In the genomic region with DNA sequence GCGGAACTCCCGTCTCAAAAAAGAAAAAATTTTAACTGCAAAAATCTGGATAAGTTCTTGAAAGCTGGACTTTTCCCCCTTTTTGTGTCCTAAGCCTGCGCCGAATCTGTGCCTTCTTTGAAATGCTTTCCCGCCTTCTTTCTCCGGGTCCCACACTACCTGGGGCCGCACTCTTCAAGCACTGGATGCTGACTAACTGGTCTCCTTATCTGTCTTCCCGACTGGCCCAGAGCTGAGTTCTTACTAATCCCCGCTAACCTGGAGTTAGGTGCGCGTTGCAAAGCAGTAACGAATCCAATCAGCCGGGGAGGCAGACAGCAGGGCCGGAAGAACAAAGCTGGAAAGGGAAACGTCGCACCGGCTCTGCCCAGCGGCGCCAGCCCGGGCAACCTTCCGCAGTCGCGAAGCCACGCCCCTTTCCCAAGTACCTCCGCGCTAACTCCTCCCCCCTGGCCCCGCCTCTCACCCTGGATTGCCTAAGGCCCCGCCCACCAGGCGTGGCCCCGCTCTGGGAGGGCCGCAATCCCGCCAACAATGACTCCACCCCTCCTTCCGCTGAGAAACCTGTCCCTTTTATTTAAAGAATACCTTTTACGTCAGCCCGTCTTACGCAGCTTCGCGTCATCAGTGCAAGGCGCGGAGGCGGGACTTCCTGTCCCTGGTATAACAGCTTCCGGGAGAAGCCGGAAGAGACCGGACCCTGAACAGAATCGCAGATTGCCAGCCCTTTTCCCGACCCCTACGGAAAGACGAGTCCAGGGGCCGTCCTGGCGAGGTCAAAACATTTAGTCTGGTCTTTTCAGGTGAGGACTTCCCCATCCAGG, we compare ENCODE assay signal across 1 cellular context.
TF ChIP-seq lines count a peak whose summit lies in the region.

A gene (plus strand): TSS at position 666 of the 824 bp plus-strand sequence. CDS start 737 bp downstream, outside the sequence.

TF ChIP-seq in K562, 482 proteins besides CTCF, POLR2A, EP300 and RAD21 (continued from another document and continues in another):
- TF ChIP-seq, protein P1, sequence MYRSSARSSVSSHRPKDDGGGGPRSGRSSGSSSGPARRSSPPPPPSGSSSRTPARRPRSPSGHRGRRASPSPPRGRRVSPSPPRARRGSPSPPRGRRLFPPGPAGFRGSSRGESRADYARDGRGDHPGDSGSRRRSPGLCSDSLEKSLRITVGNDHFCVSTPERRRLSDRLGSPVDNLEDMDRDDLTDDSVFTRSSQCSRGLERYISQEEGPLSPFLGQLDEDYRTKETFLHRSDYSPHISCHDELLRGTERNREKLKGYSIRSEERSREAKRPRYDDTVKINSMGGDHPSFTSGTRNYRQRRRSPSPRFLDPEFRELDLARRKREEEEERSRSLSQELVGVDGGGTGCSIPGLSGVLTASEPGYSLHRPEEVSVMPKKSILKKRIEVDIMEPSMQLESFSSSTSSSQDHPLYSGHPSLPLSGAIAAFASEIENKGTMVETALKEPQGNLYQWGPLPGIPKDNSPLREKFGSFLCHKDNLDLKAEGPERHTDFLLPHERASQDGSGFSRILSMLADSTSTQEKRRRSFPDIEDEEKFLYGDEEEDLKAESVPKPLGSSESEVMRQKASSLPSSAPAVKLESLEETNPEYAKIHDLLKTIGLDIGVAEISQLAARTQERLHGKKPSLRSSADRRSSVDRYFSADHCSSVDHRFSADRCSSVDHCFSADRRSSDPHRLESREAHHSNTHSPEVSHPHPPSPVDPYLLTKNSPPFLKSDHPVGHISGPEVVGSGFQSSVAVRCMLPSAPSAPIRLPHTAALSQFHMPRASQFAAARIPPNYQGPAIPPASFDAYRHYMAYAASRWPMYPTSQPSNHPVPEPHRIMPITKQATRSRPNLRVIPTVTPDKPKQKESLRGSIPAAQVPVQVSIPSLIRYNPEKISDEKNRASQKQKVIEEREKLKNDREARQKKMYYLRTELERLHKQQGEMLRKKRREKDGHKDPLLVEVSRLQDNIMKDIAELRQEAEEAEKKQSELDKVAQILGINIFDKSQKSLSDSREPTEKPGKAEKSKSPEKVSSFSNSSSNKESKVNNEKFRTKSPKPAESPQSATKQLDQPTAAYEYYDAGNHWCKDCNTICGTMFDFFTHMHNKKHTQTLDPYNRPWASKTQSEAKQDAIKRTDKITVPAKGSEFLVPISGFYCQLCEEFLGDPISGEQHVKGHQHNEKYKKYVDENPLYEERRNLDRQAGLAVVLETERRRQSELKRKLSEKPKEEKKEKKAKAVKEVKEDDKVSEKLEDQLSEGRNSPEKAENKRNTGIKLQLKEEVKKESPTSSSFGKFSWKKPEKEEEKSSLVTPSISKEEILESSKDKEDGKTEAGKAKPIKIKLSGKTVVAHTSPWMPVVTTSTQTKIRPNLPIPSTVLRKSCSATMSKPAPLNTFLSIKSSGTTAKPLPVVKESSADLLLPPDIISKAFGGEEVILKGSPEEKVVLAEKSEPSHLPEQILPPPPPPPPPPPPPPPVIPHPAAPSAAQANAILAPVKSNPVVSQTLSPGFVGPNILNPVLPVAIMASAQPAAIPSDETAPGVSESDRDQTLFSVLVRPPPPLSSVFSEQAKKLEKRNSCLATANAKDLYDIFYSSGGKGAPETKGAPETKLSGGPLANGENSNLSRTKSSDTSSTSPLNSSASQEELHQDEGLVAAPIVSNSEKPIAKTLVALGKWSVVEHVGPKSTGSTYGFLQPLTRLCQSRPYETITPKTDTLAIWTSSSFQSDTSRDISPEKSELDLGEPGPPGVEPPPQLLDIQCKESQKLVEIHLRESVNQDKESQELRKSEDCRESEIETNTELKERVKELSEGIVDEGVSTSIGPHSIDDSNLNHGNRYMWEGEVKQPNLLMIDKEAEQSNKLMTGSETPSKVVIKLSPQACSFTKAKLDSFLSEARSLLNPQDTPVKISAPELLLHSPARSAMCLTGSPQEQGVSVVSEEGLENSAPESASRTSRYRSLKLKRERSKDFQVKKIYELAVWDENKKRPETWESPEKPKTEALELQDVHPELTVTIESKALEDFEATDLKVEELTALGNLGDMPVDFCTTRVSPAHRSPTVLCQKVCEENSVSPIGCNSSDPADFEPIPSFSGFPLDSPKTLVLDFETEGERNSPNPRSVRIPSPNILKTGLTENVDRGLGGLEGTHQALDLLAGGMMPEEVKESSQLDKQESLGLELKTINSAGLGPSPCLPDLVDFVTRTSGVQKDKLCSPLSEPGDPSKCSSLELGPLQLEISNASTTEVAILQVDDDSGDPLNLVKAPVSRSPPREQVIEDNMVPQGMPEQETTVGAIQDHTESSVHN (IDR thresholded peaks at IDR 0.05; ENCODE audit: borderline replicate concordance in 1 of 2, low read depth in 1 of 2): no peak
- TF ChIP-seq ZC3H8 (IDR thresholded peaks at IDR 0.05) (no peak), FOXK2 (conservative IDR thresholded peaks at IDR 0.05 in 1 of 2, IDR thresholded peaks at IDR 0.05 in 1 of 2; ENCODE audit: low read depth in 2 of 2) (peak in 1 of 2 experiments; percentile 44; a peak in 1 of 4 replicates), SIN3A (IDR thresholded peaks at IDR 0.05; ENCODE audit: borderline replicate concordance in 2 of 2, control insufficient read depth in 1 of 2, low read depth in 2 of 2, low read length in 2 of 2) (peak; percentile 66 to 84; a peak in 2 of 4 replicates), HCFC1 (IDR thresholded peaks at IDR 0.05; ENCODE audit: low read depth, low read length) (peak; percentile 59), FOXP1 (CRISPR knock-in tag; IDR thresholded peaks at IDR 0.05) (no peak), PML (IDR thresholded peaks at IDR 0.05; ENCODE audit: low read length) (peak; percentile 83), ZNF551 (CRISPR knock-in tag; IDR thresholded peaks at IDR 0.05) (no peak), HDAC6 (IDR thresholded peaks at IDR 0.05; ENCODE audit: low read depth, low read length) (no peak), MEIS2 (IDR thresholded peaks at IDR 0.05; ENCODE audit: partially characterized antibody) (peak; percentile 66), CCAR2 (IDR thresholded peaks at IDR 0.05; ENCODE audit: low read depth, low read length) (no peak), HMG20A (CRISPR knock-in tag; conservative IDR thresholded peaks at IDR 0.05) (no peak), PHF21A (IDR thresholded peaks at IDR 0.05; ENCODE audit: borderline replicate concordance, low read depth) (no peak), ZNF431 (CRISPR knock-in tag; IDR thresholded peaks at IDR 0.05) (no peak), JUNB (CRISPR knock-in tag; conservative IDR thresholded peaks at IDR 0.05) (no peak), ZNF146 (CRISPR knock-in tag; IDR thresholded peaks at IDR 0.05; ENCODE audit: unreplicated experiment) (no peak), NONO (IDR thresholded peaks at IDR 0.05; ENCODE audit: low read depth in 2 of 2, low read length in 1 of 2) (no peak), ZNF668 (CRISPR knock-in tag; IDR thresholded peaks at IDR 0.05) (no peak), RBM25 (IDR thresholded peaks at IDR 0.05; ENCODE audit: low read depth, low read length, severe bottlenecking) (no peak), KLF1 (tag; IDR thresholded peaks at IDR 0.05) (no peak), BCOR (IDR thresholded peaks at IDR 0.05) (no peak; the same call in 1 of the 2 replicates), ZNF239 (CRISPR knock-in tag; IDR thresholded peaks at IDR 0.05) (no peak), SOX6 (IDR thresholded peaks at IDR 0.05) (peak; percentile 60; the same call in 1 of the 2 replicates), ASH1L (IDR thresholded peaks at IDR 0.05; ENCODE audit: borderline replicate concordance, low read depth, partially characterized antibody) (peak; percentile 54), KHSRP (IDR thresholded peaks at IDR 0.05) (peak; percentile 92), GABPB1 (CRISPR knock-in tag; IDR thresholded peaks at IDR 0.05) (peak; percentile 97), NR2C1 (IDR thresholded peaks at IDR 0.05) (peak; percentile 84), NR2C1 (tag; IDR thresholded peaks at IDR 0.05) (peak; percentile 86), SP1 (CRISPR knock-in tag; IDR thresholded peaks at IDR 0.05) (peak; percentile 97), TARDBP (IDR thresholded peaks at IDR 0.05) (peak; percentile 99), U2AF1 (optimal IDR thresholded peaks at IDR 0.05; ENCODE audit: low read depth, low read length) (no peak), KDM5B (IDR thresholded peaks at IDR 0.05; ENCODE audit: insufficient replicate concordance, low read depth, low read length) (peak; percentile 71), RUNX1 (IDR thresholded peaks at IDR 0.05; ENCODE audit: low read depth) (no peak), CSDE1 (IDR thresholded peaks at IDR 0.05) (peak in 1 of 2 experiments; percentile 82; a peak in 2 of 4 replicates), EWSR1 (IDR thresholded peaks at IDR 0.05; ENCODE audit: borderline replicate concordance, low read depth, partially characterized antibody) (no peak)
- TF ChIP-seq, protein P2, sequence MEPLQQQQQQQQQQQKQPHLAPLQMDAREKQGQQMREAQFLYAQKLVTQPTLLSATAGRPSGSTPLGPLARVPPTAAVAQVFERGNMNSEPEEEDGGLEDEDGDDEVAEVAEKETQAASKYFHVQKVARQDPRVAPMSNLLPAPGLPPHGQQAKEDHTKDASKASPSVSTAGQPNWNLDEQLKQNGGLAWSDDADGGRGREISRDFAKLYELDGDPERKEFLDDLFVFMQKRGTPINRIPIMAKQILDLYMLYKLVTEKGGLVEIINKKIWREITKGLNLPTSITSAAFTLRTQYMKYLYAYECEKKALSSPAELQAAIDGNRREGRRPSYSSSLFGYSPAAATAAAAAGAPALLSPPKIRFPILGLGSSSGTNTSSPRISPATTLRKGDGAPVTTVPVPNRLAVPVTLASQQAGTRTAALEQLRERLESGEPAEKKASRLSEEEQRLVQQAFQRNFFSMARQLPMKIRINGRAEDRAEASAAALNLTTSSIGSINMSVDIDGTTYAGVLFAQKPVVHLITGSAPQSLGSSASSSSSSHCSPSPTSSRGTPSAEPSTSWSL (CRISPR knock-in tag; IDR thresholded peaks at IDR 0.05; ENCODE audit: borderline replicate concordance): no peak
- TF ChIP-seq, protein P3, sequence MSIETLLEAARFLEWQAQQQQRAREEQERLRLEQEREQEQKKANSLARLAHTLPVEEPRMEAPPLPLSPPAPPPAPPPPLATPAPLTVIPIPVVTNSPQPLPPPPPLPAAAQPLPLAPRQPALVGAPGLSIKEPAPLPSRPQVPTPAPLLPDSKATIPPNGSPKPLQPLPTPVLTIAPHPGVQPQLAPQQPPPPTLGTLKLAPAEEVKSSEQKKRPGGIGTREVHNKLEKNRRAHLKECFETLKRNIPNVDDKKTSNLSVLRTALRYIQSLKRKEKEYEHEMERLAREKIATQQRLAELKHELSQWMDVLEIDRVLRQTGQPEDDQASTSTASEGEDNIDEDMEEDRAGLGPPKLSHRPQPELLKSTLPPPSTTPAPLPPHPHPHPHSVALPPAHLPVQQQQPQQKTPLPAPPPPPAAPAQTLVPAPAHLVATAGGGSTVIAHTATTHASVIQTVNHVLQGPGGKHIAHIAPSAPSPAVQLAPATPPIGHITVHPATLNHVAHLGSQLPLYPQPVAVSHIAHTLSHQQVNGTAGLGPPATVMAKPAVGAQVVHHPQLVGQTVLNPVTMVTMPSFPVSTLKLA (conservative IDR thresholded peaks at IDR 0.05): peak; percentile 36 to 64; a peak in 3 of 4 replicates
- TF ChIP-seq, protein P4, sequence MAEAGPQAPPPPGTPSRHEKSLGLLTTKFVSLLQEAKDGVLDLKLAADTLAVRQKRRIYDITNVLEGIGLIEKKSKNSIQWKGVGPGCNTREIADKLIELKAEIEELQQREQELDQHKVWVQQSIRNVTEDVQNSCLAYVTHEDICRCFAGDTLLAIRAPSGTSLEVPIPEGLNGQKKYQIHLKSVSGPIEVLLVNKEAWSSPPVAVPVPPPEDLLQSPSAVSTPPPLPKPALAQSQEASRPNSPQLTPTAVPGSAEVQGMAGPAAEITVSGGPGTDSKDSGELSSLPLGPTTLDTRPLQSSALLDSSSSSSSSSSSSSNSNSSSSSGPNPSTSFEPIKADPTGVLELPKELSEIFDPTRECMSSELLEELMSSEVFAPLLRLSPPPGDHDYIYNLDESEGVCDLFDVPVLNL (CRISPR knock-in tag; IDR thresholded peaks at IDR 0.05; ENCODE audit: low read depth): no peak
- TF ChIP-seq, protein P5, sequence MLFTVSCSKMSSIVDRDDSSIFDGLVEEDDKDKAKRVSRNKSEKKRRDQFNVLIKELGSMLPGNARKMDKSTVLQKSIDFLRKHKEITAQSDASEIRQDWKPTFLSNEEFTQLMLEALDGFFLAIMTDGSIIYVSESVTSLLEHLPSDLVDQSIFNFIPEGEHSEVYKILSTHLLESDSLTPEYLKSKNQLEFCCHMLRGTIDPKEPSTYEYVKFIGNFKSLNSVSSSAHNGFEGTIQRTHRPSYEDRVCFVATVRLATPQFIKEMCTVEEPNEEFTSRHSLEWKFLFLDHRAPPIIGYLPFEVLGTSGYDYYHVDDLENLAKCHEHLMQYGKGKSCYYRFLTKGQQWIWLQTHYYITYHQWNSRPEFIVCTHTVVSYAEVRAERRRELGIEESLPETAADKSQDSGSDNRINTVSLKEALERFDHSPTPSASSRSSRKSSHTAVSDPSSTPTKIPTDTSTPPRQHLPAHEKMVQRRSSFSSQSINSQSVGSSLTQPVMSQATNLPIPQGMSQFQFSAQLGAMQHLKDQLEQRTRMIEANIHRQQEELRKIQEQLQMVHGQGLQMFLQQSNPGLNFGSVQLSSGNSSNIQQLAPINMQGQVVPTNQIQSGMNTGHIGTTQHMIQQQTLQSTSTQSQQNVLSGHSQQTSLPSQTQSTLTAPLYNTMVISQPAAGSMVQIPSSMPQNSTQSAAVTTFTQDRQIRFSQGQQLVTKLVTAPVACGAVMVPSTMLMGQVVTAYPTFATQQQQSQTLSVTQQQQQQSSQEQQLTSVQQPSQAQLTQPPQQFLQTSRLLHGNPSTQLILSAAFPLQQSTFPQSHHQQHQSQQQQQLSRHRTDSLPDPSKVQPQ (CRISPR knock-in tag; IDR thresholded peaks at IDR 0.05; ENCODE audit: borderline replicate concordance): no peak
- TF ChIP-seq, protein P6, sequence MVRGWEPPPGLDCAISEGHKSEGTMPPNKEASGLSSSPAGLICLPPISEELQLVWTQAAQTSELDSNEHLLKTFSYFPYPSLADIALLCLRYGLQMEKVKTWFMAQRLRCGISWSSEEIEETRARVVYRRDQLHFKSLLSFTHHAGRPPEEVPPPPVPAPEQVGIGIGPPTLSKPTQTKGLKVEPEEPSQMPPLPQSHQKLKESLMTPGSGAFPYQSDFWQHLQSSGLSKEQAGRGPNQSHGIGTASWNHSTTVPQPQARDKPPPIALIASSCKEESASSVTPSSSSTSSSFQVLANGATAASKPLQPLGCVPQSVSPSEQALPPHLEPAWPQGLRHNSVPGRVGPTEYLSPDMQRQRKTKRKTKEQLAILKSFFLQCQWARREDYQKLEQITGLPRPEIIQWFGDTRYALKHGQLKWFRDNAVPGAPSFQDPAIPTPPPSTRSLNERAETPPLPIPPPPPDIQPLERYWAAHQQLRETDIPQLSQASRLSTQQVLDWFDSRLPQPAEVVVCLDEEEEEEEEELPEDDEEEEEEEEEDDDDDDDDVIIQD (CRISPR knock-in tag; IDR thresholded peaks at IDR 0.05): no peak
- TF ChIP-seq, protein P7, sequence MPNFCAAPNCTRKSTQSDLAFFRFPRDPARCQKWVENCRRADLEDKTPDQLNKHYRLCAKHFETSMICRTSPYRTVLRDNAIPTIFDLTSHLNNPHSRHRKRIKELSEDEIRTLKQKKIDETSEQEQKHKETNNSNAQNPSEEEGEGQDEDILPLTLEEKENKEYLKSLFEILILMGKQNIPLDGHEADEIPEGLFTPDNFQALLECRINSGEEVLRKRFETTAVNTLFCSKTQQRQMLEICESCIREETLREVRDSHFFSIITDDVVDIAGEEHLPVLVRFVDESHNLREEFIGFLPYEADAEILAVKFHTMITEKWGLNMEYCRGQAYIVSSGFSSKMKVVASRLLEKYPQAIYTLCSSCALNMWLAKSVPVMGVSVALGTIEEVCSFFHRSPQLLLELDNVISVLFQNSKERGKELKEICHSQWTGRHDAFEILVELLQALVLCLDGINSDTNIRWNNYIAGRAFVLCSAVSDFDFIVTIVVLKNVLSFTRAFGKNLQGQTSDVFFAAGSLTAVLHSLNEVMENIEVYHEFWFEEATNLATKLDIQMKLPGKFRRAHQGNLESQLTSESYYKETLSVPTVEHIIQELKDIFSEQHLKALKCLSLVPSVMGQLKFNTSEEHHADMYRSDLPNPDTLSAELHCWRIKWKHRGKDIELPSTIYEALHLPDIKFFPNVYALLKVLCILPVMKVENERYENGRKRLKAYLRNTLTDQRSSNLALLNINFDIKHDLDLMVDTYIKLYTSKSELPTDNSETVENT (CRISPR knock-in tag; IDR thresholded peaks at IDR 0.05): peak; percentile 66; the same call in 1 of the 2 replicates
